ENCODE assay signal across 20 cellular contexts in genomic region chr7:108030536-108030935, GRCh38. TPM values are rescaled to one million over a fixed set of nuclear protein-coding genes. Genes with fewer than 3 reads are reported as not detected.
DNase-seq lines count a peak whose midpoint lies in the region; ATAC-seq, FAIRE-seq and TF ChIP-seq lines count a peak whose summit lies in the region.
"Had no signal": no experiment of that assay in that cellular context is flagged by ENCODE, and none has a peak within 500 bp of the region (broad histone marks: within the 10 kb centered on the region; RNA-seq: fewer than 3 reads in every experiment).

No MANE protein-coding gene starts in this region.

- no peaks in the 10 kb centered on the region for H3K79me2 ChIP-seq in ACC112 (ENCODE audit: control insufficient read depth, insufficient read depth, low read length, unreplicated experiment)
- no peaks in the 10 kb centered on the region for H3K79me2 ChIP-seq in keratinocyte (ENCODE audit: control insufficient read depth, insufficient read depth, low read length)

- peak overlapping the region; percentile 63 for H3K4me3 ChIP-seq in ACC112 (ENCODE audit: low read depth, low read length)
- no peak overlapping the region for H3K4me3 ChIP-seq in ascending aorta
- no peak overlapping the region for H3K4me3 ChIP-seq in keratinocyte (ENCODE audit: control insufficient read depth in 2 of 3, extremely low read depth in 1 of 3, insufficient read depth in 2 of 3, low read depth in 1 of 3, low read length in 3 of 3)
- no peak overlapping the region for H3K4me3 ChIP-seq in sigmoid colon
- H3K4me3 ChIP-seq: psoas muscle, upper lobe of right lung had no signal

- H3K9ac ChIP-seq in keratinocyte (ENCODE audit: control insufficient read depth, extremely low read depth, insufficient read depth, low read length), result no peak overlapping the region

- H3K27ac ChIP-seq in ACC112 (ENCODE audit: low read depth, low read length) (peak overlapping the region; percentile 92), ascending aorta (peak overlapping the region; percentile 56 to 59), keratinocyte (ENCODE audit: control insufficient read depth, insufficient read depth, low read length) (no peak overlapping the region), sigmoid colon (no peak overlapping the region)
- H3K27ac ChIP-seq: psoas muscle, upper lobe of right lung had no signal

- dilution Hi-C loops in keratinocyte (cut with MboI; ENCODE audit: extremely low pct_ligation_motif_present, low sequenced_read_pairs), result no loop called here

- TF ChIP-seq CTCF in ascending aorta (IDR thresholded peaks at IDR 0.05) (no peak), keratinocyte (optimal IDR thresholded peaks at IDR 0.05 in 1 of 3, IDR thresholded peaks at IDR 0.05 in 1 of 3, conservative IDR thresholded peaks at IDR 0.05 in 1 of 3; ENCODE audit: extremely low read depth in 1 of 3, insufficient read depth in 2 of 3, low read length in 3 of 3) (no peak), sigmoid colon (IDR thresholded peaks at IDR 0.05) (no peak)

- no peak for TF ChIP-seq EP300 in sigmoid colon (IDR thresholded peaks at IDR 0.05)

- DNase-seq in HS-5 (ENCODE audit: low read depth) (peak; percentile 24), ascending aorta (ENCODE audit: low spot score in 2 of 2) (no peak), keratinocyte (ENCODE audit: low read depth, low spot score) (no peak), DMS114 treated with DMSO at 0.1 percent for 48 hours (lab: John Stamatoyannopoulos, UW; ENCODE audit: unreplicated experiment) (no peak), GM12891 (ENCODE audit: insufficient read length, low spot score) (no peak), sigmoid colon (no peak)
- DNase-seq: activated CD4-positive, alpha-beta T cell treated with anti-CD3 and anti-CD28 coated beads, Interleukin-2, amount 10 ng/mL, durations not matched to agents 24 days and 14 days; activated naive CD4-positive, alpha-beta T cell treated with Interleukin-2 at 50 U/mL for 16 hours; CD8-positive, alpha-beta T cell; erythroblast; immature natural killer cell; NCI-H69; nephron progenitor cell; OCI-M1; psoas muscle; stimulated activated naive CD4-positive, alpha-beta T cell treated with Interleukin-2 at 50 U/mL for 16 hours; upper lobe of right lung had no signal

- H3K4me1 ChIP-seq in ACC112 (ENCODE audit: control insufficient read depth, insufficient read depth, low read length, unreplicated experiment) (peaks cover 27% of the 10 kb centered on the region), ascending aorta (peaks cover 0 to 15% of the 10 kb centered on the region in 2 donors), keratinocyte (ENCODE audit: control insufficient read depth, extremely low read depth, insufficient read depth, low read length) (peaks cover 13% of the 10 kb centered on the region), sigmoid colon (peaks cover 0 to 4% (median 0%) of the 10 kb centered on the region in 4 donors)
- H3K4me1 ChIP-seq: psoas muscle had no signal

- no peaks in the 10 kb centered on the region for H4K20me1 ChIP-seq in keratinocyte (ENCODE audit: control insufficient read depth, extremely low read depth, insufficient read depth, low read length)

- H3K4me2 ChIP-seq in keratinocyte (ENCODE audit: control insufficient read depth, extremely low read depth, insufficient read depth, low read depth, low read length), result peak overlapping the region; percentile 33

- peak overlapping the region; percentile 74 for H2AFZ ChIP-seq in ACC112 (ENCODE audit: low read length, unreplicated experiment)
- no peak overlapping the region for H2AFZ ChIP-seq in keratinocyte (ENCODE audit: control insufficient read depth, low read length)

- 90 to 92% methylated on average over 3 of the region's 3 CpGs for WGBS in sigmoid colon, 2 donors

- TF ChIP-seq POLR2A in GM12891 (IDR thresholded peaks at IDR 0.05; ENCODE audit: low read depth, low read length) (no peak), sigmoid colon (IDR thresholded peaks at IDR 0.05) (no peak)

- H3K27me3 ChIP-seq in ACC112 (ENCODE audit: insufficient read depth, low read length) (no peaks in the 10 kb centered on the region), ascending aorta (no peaks in the 10 kb centered on the region), keratinocyte (ENCODE audit: control insufficient read depth, extremely low read depth, insufficient read depth, low read length) (no peaks in the 10 kb centered on the region), sigmoid colon (no peaks in the 10 kb centered on the region)
- H3K27me3 ChIP-seq: upper lobe of right lung had no signal

- no peaks in the 10 kb centered on the region for H3K9me3 ChIP-seq in ascending aorta
- no peaks in the 10 kb centered on the region for H3K9me3 ChIP-seq in keratinocyte (ENCODE audit: control insufficient read depth, low read depth, low read length)
- no peaks in the 10 kb centered on the region for H3K9me3 ChIP-seq in sigmoid colon
- H3K9me3 ChIP-seq: psoas muscle, upper lobe of right lung had no signal

- no peak for ATAC-seq in HG02981 (IDR thresholded peaks at IDR 0.05; ENCODE audit: unreplicated experiment)
- ATAC-seq: CD8-positive, alpha-beta T cell; psoas muscle; upper lobe of right lung had no signal

- FAIRE-seq in keratinocyte (lab: Jason Lieb, UNC), result peak; percentile 23
- FAIRE-seq in GM12891 (lab: Jason Lieb, UNC), result no peak
- FAIRE-seq: A204.1 had no signal

- no peaks in the 10 kb centered on the region for H3K36me3 ChIP-seq in ACC112 (ENCODE audit: insufficient read depth, low read length)
- H3K36me3 ChIP-seq in ascending aorta, result no peaks in the 10 kb centered on the region
- H3K36me3 ChIP-seq in keratinocyte (ENCODE audit: control insufficient read depth in 2 of 2, extremely low read depth in 1 of 2, insufficient read depth in 2 of 2, low read length in 2 of 2), result no peaks in the 10 kb centered on the region
- H3K36me3 ChIP-seq in sigmoid colon, result no peaks in the 10 kb centered on the region
- H3K36me3 ChIP-seq: upper lobe of right lung had no signal

- intact Hi-C loops in ascending aorta (cut with DNase I), result no loop called here
- intact Hi-C loops in sigmoid colon (cut with DNase I), result no loop called here

- no peaks in the 10 kb centered on the region for H3K9me1 ChIP-seq in keratinocyte (ENCODE audit: control insufficient read depth, extremely low read depth, insufficient read depth, low read length)

TF ChIP-seq in GM12891, 5 proteins besides CTCF, POLR2A, EP300 and RAD21:
- no peak for TF ChIP-seq TAF1 (IDR thresholded peaks at IDR 0.05; ENCODE audit: low read depth, low read length)
- no peak for TF ChIP-seq POU2F2 (IDR thresholded peaks at IDR 0.05; ENCODE audit: low read depth, low read length)
- TF ChIP-seq SPI1 (IDR thresholded peaks at IDR 0.05; ENCODE audit: low read depth, low read length), result no peak
- TF ChIP-seq PAX5 (IDR thresholded peaks at IDR 0.05; ENCODE audit: insufficient read depth, low read length, severe bottlenecking), result no peak
- TF ChIP-seq POLR2AphosphoS5 (IDR thresholded peaks at IDR 0.05; ENCODE audit: low read depth, low read length), result no peak

RNA-seq across cellular contexts. Expression of gene LAMB1, which starts 27.6 kb away (rescaled TPM):
- 198 TPM for total RNA-seq in ascending aorta
- 74.1 to 97.9 TPM (median 79.8 TPM) in 3 replicates for polyA plus RNA-seq in keratinocyte
- 117 TPM for polyA plus RNA-seq in keratinocyte (2011; ENCODE audit: low read depth)
- 28.6 and 29.7 TPM in 2 replicates for polyA plus RNA-seq in keratinocyte (2011; cell fraction: cytosol; rRNA removed)
- polyA plus RNA-seq in keratinocyte (2011; cell fraction: nucleus; rRNA removed), result 287 and 320 TPM in 2 replicates
- 26.0 and 98.2 TPM in 2 replicates for polyA plus RNA-seq in keratinocyte (2012; ENCODE audit: low replicate concordance)
- 210 to 345 TPM (median 248 TPM) in 3 replicates for polyA minus RNA-seq in keratinocyte
- polyA minus RNA-seq in keratinocyte (2011; cell fraction: cytosol; rRNA and poly(A)+ RNA removed), result 89.2 TPM
- 248 and 360 TPM in 2 replicates for polyA minus RNA-seq in keratinocyte (2011; cell fraction: nucleus; rRNA and poly(A)+ RNA removed)
- 0.30 TPM for polyA plus RNA-seq in GM12891 (2012; ENCODE audit: low read depth, missing spikeins)
- total RNA-seq in sigmoid colon, result 100 to 1,000 TPM; 161 to 246 (median 185) TPM
- polyA plus RNA-seq in sigmoid colon, result 100 to 1,000 TPM in 1 of 3 donors, 10 to 100 TPM in 2; 16.9 to 103 (median 22.8) TPM
- total RNA-seq: activated CD4-positive, alpha-beta T cell treated with anti-CD3 and anti-CD28 coated beads, Interleukin-2, amount 10 ng/mL, durations not matched to agents 24 days and 14 days; CD8-positive, alpha-beta T cell had no signal

Comparison
In these comparisons a context has a peak if more than half of its experiments do, and no peak if none do; other contexts are left out.
1. H3K27ac ChIP-seq: peak in ACC112 (single experiment) and ascending aorta (2 of 2); none in keratinocyte (single experiment) and sigmoid colon (0 of 4).